Comparison of ENCODE assay signal across 29 cellular contexts in genomic region chr22:19197997-19198865, GRCh38. TPM values are rescaled to one million over a fixed set of nuclear protein-coding genes. Genes with fewer than 3 reads are reported as not detected.
"Had no signal": no experiment of that assay in that cellular context is flagged by ENCODE, and none has a peak within 500 bp of the region (broad histone marks: within the 10 kb centered on the region; RNA-seq: fewer than 3 reads in every experiment).

No MANE protein-coding gene starts in this region.

- H3K9me3 Mint-ChIP-seq: activated naive CD4-positive, alpha-beta T cell treated with anti-CD3 and anti-CD28 coated beads for 36 hours; nephron had no signal

- H3K4me1 ChIP-seq: body of pancreas, foreskin keratinocyte, parathyroid adenoma, testis, vagina had no signal

- DNase-seq: activated CD4-positive, alpha-beta T cell treated with anti-CD3 and anti-CD28 coated beads for 4 hours; activated CD4-positive, alpha-beta T cell treated with anti-CD3 and anti-CD28 coated beads, Interleukin-2, amount 50 U/mL, for 48 hours; activated CD4-positive, CD25-positive, alpha-beta regulatory T cell; activated effector memory CD4-positive, alpha-beta T cell treated with Interleukin-2 at 50 U/mL for 16 hours; activated naive CD4-positive, alpha-beta T cell treated with anti-CD3 and anti-CD28 coated beads for 36 hours; activated T-cell treated with anti-CD3 and anti-CD28 coated beads, Interleukin-2, amount 50 U/mL, for 72 hours; body of pancreas; dermis blood vessel endothelial cell; effector CD8-positive, alpha-beta T cell; foreskin keratinocyte; glutamatergic neuron; hippocampal formation; left cardiac atrium; stimulated activated CD4-positive, alpha-beta T cell treated with anti-CD3 and anti-CD28 coated beads, Interleukin-2, amount 100 ng/mL, for 48 hours; stimulated activated CD8-positive, alpha-beta memory T cell treated with anti-CD3 and anti-CD28 coated beads, Interleukin-4, amount 100 ng/mL, for 48 hours; stimulated activated naive B cell treated with anti-CD40 and anti-IgM and Interleukin-4, amounts not matched to agents 10 μg/mL and 1 μg/mL and 100 μg/mL, for 72 hours; T1000; testis; trophoblast cell had no signal

- H3K9ac ChIP-seq: parathyroid adenoma had no signal

- H3K9me3 ChIP-seq: body of pancreas, testis, vagina had no signal

- H3K36me3 ChIP-seq: vagina had no signal

- H3K4me1 Mint-ChIP-seq: nephron had no signal

- H2AFZ ChIP-seq: parathyroid adenoma had no signal

- ATAC-seq: activated T-cell treated with anti-CD3 and anti-CD28 coated beads, Interleukin-2, amount 50 U/mL, for 72 hours; body of pancreas; foreskin keratinocyte; left cardiac atrium; sciatic nerve; stimulated activated naive B cell treated with anti-CD40 and anti-IgM and Interleukin-4, amounts not matched to agents 10 μg/mL and 1 μg/mL and 100 μg/mL, for 72 hours had no signal

- H3K27ac Mint-ChIP-seq: activated naive CD4-positive, alpha-beta T cell treated with anti-CD3 and anti-CD28 coated beads for 36 hours; activated T-cell treated with anti-CD3 and anti-CD28 coated beads, Interleukin-2, amount 50 U/mL, for 72 hours; nephron; stimulated activated naive B cell treated with anti-CD40 and anti-IgM and Interleukin-4, amounts not matched to agents 10 μg/mL and 1 μg/mL and 100 μg/mL, for 72 hours had no signal

- H3K4me3 Mint-ChIP-seq: activated naive CD4-positive, alpha-beta T cell treated with anti-CD3 and anti-CD28 coated beads for 36 hours; activated T-cell treated with anti-CD3 and anti-CD28 coated beads, Interleukin-2, amount 50 U/mL, for 72 hours; nephron; stimulated activated naive B cell treated with anti-CD40 and anti-IgM and Interleukin-4, amounts not matched to agents 10 μg/mL and 1 μg/mL and 100 μg/mL, for 72 hours had no signal

- H3K36me3 Mint-ChIP-seq: stimulated activated naive B cell treated with anti-CD40 and anti-IgM and Interleukin-4, amounts not matched to agents 10 μg/mL and 1 μg/mL and 100 μg/mL, for 72 hours had no signal

- H3K4me3 ChIP-seq: body of pancreas, testis, vagina had no signal

- H3K27ac ChIP-seq: body of pancreas, foreskin keratinocyte, parathyroid adenoma, testis, vagina had no signal

- H3K27me3 ChIP-seq: body of pancreas, foreskin keratinocyte, testis, vagina had no signal

RNA-seq across cellular contexts. Expression of gene GSC2, which starts 48.1 kb away (rescaled TPM):
- total RNA-seq: activated CD8-positive, alpha-beta memory T cell treated with anti-CD3 and anti-CD28 coated beads for 36 hours; activated naive CD4-positive, alpha-beta T cell treated with anti-CD3 and anti-CD28 coated beads for 36 hours; activated T-cell treated with anti-CD3 and anti-CD28 coated beads, Interleukin-2, amount 50 U/mL, for 72 hours; body of pancreas; cardiac septum; dermis blood vessel endothelial cell; foreskin keratinocyte; left cardiac atrium; liver; renal cortical epithelial cell; sciatic nerve; T-helper 1 cell treated with Interleukin-12 subunit alpha and Interleukin-12 subunit beta and Interleukin-4 antibody, amounts not matched to agents 30 ng/mL and 1 ng/mL, for 36 hours; vagina had no signal
- polyA plus RNA-seq: esophagus, foreskin keratinocyte, liver had no signal
